Comparison of ENCODE assay signal across 1 cellular context in genomic region chr6:37785688-37786270, GRCh38.
TF ChIP-seq lines count a peak whose summit lies in the region.

No MANE protein-coding gene starts in this region.

TF ChIP-seq in K562, 482 proteins besides CTCF, POLR2A, EP300 and RAD21:
- TF ChIP-seq ZKSCAN1 (IDR thresholded peaks at IDR 0.05; ENCODE audit: low read depth, low read length): peak; percentile 86
- TF ChIP-seq MGA (IDR thresholded peaks at IDR 0.05): no peak
